ENCODE assay signal across 17 cellular contexts in the genomic region with DNA sequence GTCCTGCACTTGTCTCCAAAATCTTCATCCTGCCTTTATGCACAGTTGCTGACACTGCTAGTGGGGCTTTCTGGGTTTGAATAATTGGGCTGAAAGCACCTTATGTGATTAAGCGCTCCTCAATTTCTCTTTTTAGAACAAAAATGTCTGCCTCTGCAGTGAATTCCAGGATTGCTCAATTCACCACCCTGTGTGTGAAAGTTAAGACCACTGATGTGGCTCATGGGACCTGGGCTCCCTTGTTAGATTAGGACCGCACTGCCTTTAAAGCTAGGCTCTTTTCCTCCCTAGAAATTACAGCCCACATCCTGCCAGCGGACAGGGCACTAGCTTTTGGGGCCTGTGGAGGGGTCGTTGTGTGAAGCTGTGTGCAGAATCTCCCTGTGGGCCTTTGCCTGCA. TPM values are rescaled to one million over a fixed set of nuclear protein-coding genes. Genes with fewer than 3 reads are reported as not detected.
A peak's percentile ranks its signal among the peaks of the same experiment; 100 is the strongest.
DNase-seq lines count a peak whose midpoint lies in the region; ATAC-seq and TF ChIP-seq lines count a peak whose summit lies in the region.
"Had no signal": no experiment of that assay in that cellular context is flagged by ENCODE, and none has a peak within 500 bp of the region (broad histone marks: within the 10 kb centered on the region; RNA-seq: fewer than 3 reads in every experiment).

No MANE protein-coding gene starts in this region.

- peaks cover 28% of the 10 kb centered on the region for H3K4me1 Mint-ChIP-seq in endodermal cell

- no peaks in the 10 kb centered on the region for H3K9me2 ChIP-seq in Loucy (replicated peaks; ENCODE audit: low read depth, low read length)

- H3K27ac Mint-ChIP-seq in endodermal cell: no peak overlapping the region
- H3K27ac Mint-ChIP-seq: CD4-positive, alpha-beta T cell had no signal

- no peak overlapping the region for H3K4me3 ChIP-seq in BLaER1
- H3K4me3 ChIP-seq in Loucy (ENCODE audit: low read length, poor library complexity, severe bottlenecking): no peak overlapping the region
- H3K4me3 ChIP-seq in endodermal cell (ENCODE audit: low read length): no peak overlapping the region
- H3K4me3 ChIP-seq in heart left ventricle: no peak overlapping the region
- H3K4me3 ChIP-seq: GM23248 had no signal

- H4K20me1 ChIP-seq in BLaER1: no peaks in the 10 kb centered on the region
- H4K20me1 ChIP-seq in Loucy (ENCODE audit: insufficient read depth, low read length, poor library complexity, severe bottlenecking): no peaks in the 10 kb centered on the region

- no peak for TF ChIP-seq POLR2A in heart left ventricle (IDR thresholded peaks at IDR 0.05)

- intact Hi-C loops in heart left ventricle (cut with DNase I): no loop called here

- no peaks in the 10 kb centered on the region for H3K79me2 ChIP-seq in Loucy (ENCODE audit: insufficient read depth, low read length)

- H3K36me3 Mint-ChIP-seq in endodermal cell (ENCODE audit: low read depth): peaks cover under 1% of the 10 kb centered on the region

- 88 to 95% methylated on average over 2 to 4 of the region's 4 CpGs for WGBS in endodermal cell (ENCODE audit: insufficient coverage in 1 of 2, insufficient read length in 1 of 2), 2 experiments
- 88 to 98% (median 89%) methylated on average over 4 of the region's 4 CpGs for WGBS in heart left ventricle, 4 donors

- no peaks in the 10 kb centered on the region for H3K9me3 Mint-ChIP-seq in endodermal cell
- H3K9me3 Mint-ChIP-seq: CD4-positive, alpha-beta T cell had no signal

- ATAC-seq in heart left ventricle: no peak
- ATAC-seq: HCT116 had no signal

- H3K27me3 ChIP-seq in BLaER1: no peaks in the 10 kb centered on the region
- H3K27me3 ChIP-seq in Loucy (ENCODE audit: insufficient read depth, low read length, poor library complexity, severe bottlenecking): no peaks in the 10 kb centered on the region
- no peaks in the 10 kb centered on the region for H3K27me3 ChIP-seq in endodermal cell (ENCODE audit: control insufficient read depth, insufficient read depth, low read length, poor library complexity, severe bottlenecking)
- H3K27me3 ChIP-seq in heart left ventricle: no peaks in the 10 kb centered on the region

- DNase-seq in endodermal cell (no peak), heart left ventricle (no peak), SIG-M5 treated with dmso at 0.1 percent for 504 hours (lab: John Stamatoyannopoulos, UW; ENCODE audit: unreplicated experiment) (no peak), NCI-H748 (lab: John Stamatoyannopoulos, UW; ENCODE audit: unreplicated experiment) (no peak), ecto neural progenitor cell (ENCODE audit: low spot score) (no peak)
- DNase-seq: 8988T; AML-193; C1 segment of cervical spinal cord; Calu3; CD4-positive, alpha-beta T cell; EL; GM23248 had no signal

- H3K4me2 ChIP-seq in BLaER1 (peak overlapping the region; percentile 92), Loucy (ENCODE audit: low read depth, low read length, poor library complexity, severe bottlenecking) (peak overlapping the region; percentile 12)

- no peaks in the 10 kb centered on the region for H3F3A ChIP-seq in Loucy (ENCODE audit: low read depth)

- H3K36me3 ChIP-seq in BLaER1: no peaks in the 10 kb centered on the region
- no peaks in the 10 kb centered on the region for H3K36me3 ChIP-seq in Loucy (ENCODE audit: insufficient read depth, low read length)
- no peaks in the 10 kb centered on the region for H3K36me3 ChIP-seq in endodermal cell (ENCODE audit: control insufficient read depth, insufficient read depth, low read length)
- H3K36me3 ChIP-seq in heart left ventricle: peaks cover 0 to 35% (median 20%) of the 10 kb centered on the region in 9 donors

- H3K4me3 Mint-ChIP-seq in endodermal cell: no peak overlapping the region
- H3K4me3 Mint-ChIP-seq: CD4-positive, alpha-beta T cell had no signal

- no peak for TF ChIP-seq CTCF in Loucy (conservative IDR thresholded peaks at IDR 0.05; ENCODE audit: low read length)
- no peak for TF ChIP-seq CTCF in endodermal cell (conservative IDR thresholded peaks at IDR 0.05)
- TF ChIP-seq CTCF in heart left ventricle (IDR thresholded peaks at IDR 0.05): no peak

- H3K27me3 Mint-ChIP-seq in endodermal cell (ENCODE audit: insufficient read depth): no peaks in the 10 kb centered on the region

- H2AFZ ChIP-seq in Loucy (ENCODE audit: low read length): no peak overlapping the region
- H2AFZ ChIP-seq: GM23248 had no signal

- H3K4me1 ChIP-seq in BLaER1: peaks cover 100% of the 10 kb centered on the region
- H3K4me1 ChIP-seq in Loucy (ENCODE audit: insufficient read depth, low read length, poor library complexity, severe bottlenecking): peaks cover 42% of the 10 kb centered on the region
- H3K4me1 ChIP-seq in endodermal cell (ENCODE audit: control insufficient read depth, insufficient read depth, low read length): peaks cover 17% of the 10 kb centered on the region
- H3K4me1 ChIP-seq in heart left ventricle: peaks cover 6 to 32% (median 22%) of the 10 kb centered on the region in 12 donors

- H3K9ac ChIP-seq in BLaER1: peak overlapping the region; percentile 23
- no peak overlapping the region for H3K9ac ChIP-seq in Loucy (ENCODE audit: low read depth, low read length, poor library complexity, severe bottlenecking)
- H3K9ac ChIP-seq in endodermal cell (ENCODE audit: extremely low read depth, low read length, poor library complexity, severe bottlenecking): no peak overlapping the region
- H3K9ac ChIP-seq: GM23248 had no signal

- H3K9me3 ChIP-seq in BLaER1: no peaks in the 10 kb centered on the region
- H3K9me3 ChIP-seq in Loucy (ENCODE audit: insufficient read depth, low read depth, low read length): no peaks in the 10 kb centered on the region
- no peaks in the 10 kb centered on the region for H3K9me3 ChIP-seq in endodermal cell (ENCODE audit: control insufficient read depth, low read length)
- no peaks in the 10 kb centered on the region for H3K9me3 ChIP-seq in heart left ventricle

- peak overlapping the region; percentile 78 for H3K27ac ChIP-seq in BLaER1
- H3K27ac ChIP-seq in angular gyrus (ENCODE audit: low read depth, low read length): peak overlapping the region; percentile 75
- peak overlapping the region; percentile 86 for H3K27ac ChIP-seq in endodermal cell (ENCODE audit: low read depth, low read length)
- no peak overlapping the region for H3K27ac ChIP-seq in heart left ventricle
- H3K27ac ChIP-seq: GM23248, HL-60 had no signal

RNA-seq across cellular contexts. Expression of a gene that starts 18.8 kb away (rescaled TPM):
- total RNA-seq in endodermal cell (1 to 10 TPM; 3.3 to 5.8 TPM), heart left ventricle (10 to 100 TPM in 1 of 9 donors, 1 to 10 TPM in 8; 4.3 to 12.1 (median 6.5) TPM)
- 1.2 TPM for polyA plus RNA-seq in endodermal cell (2013, experiment 1 of 2)
- polyA plus RNA-seq in endodermal cell (2013, experiment 2 of 2): 1.3 TPM
- polyA plus RNA-seq in heart left ventricle: 1 to 10 TPM; 6.3 to 9.4 TPM

Comparison
In these comparisons a context has a peak if more than half of its experiments do, and no peak if none do; other contexts are left out.
1. H3K27ac ChIP-seq: peak in BLaER1 (single experiment), angular gyrus (single experiment) and endodermal cell (single experiment); none in heart left ventricle (0 of 12).